Comparison of ENCODE assay signal across 9 cellular contexts in genomic region chr12:120474092-120474960, GRCh38. TPM values are rescaled to one million over a fixed set of nuclear protein-coding genes. Genes with fewer than 3 reads are reported as not detected.
A peak's percentile ranks its signal among the peaks of the same experiment; 100 is the strongest.
DNase-seq lines count a peak whose midpoint lies in the region; ATAC-seq and TF ChIP-seq lines count a peak whose summit lies in the region.
"Had no signal": no experiment of that assay in that cellular context is flagged by ENCODE, and none has a peak within 500 bp of the region (broad histone marks: within the 10 kb centered on the region; RNA-seq: fewer than 3 reads in every experiment).

No MANE protein-coding gene starts in this region.

- H3K27me3 ChIP-seq in MG63 (no peaks in the 10 kb centered on the region), mesendoderm (ENCODE audit: insufficient read depth, low read length, poor library complexity) (no peaks in the 10 kb centered on the region), SJCRH30 (no peaks in the 10 kb centered on the region), HAP-1 (ENCODE audit: low read depth) (no peaks in the 10 kb centered on the region)

- CTCF ChIA-PET in MCF 10A (lab: Yijun Ruan, JAX): interaction anchor here (0.6 to 1.3 kb wide), 15 partner anchors 8 to 1750 kb away, joined by 3 to 7 read pairs (median 4); no protein-coding TSS in a partner anchor

- no peak overlapping the region for H3K9ac ChIP-seq in mesendoderm (ENCODE audit: low read length)

- H3K23ac ChIP-seq in mesendoderm (ENCODE audit: low read length): no peak overlapping the region

- no peaks in the 10 kb centered on the region; the same call in 1 of the 2 replicates for H3K36me3 ChIP-seq in MG63
- no peaks in the 10 kb centered on the region for H3K36me3 ChIP-seq in mesendoderm (ENCODE audit: control insufficient read depth, insufficient read depth, low read length)
- H3K36me3 ChIP-seq in SJCRH30: no peaks in the 10 kb centered on the region
- H3K36me3 ChIP-seq in HAP-1 (replicated peaks): no peaks in the 10 kb centered on the region

- H3K18ac ChIP-seq in mesendoderm (ENCODE audit: low read length): no peak overlapping the region

- H3K9me3 Mint-ChIP-seq in MCF 10A (ENCODE audit: unreplicated experiment): no peaks in the 10 kb centered on the region
- H3K9me3 Mint-ChIP-seq: activated naive CD8-positive, alpha-beta T cell treated with anti-CD3 and anti-CD28 coated beads, Interleukin-2, amount 10 ng/mL, durations not matched to agents 7 days and 5 days had no signal

- H3K79me1 ChIP-seq in mesendoderm (ENCODE audit: low read length): no peaks in the 10 kb centered on the region

- in situ Hi-C loops in HAP-1 (cut with MboI; ENCODE audit: low sequenced_read_pairs): no loop called here

- no peak overlapping the region for H4K8ac ChIP-seq in mesendoderm (ENCODE audit: low read depth, low read length)

- no peak for ATAC-seq in HG03521 (IDR thresholded peaks at IDR 0.05; ENCODE audit: unreplicated experiment)

- no peak overlapping the region for H3K4me3 Mint-ChIP-seq in MCF 10A (ENCODE audit: unreplicated experiment)
- H3K4me3 Mint-ChIP-seq: activated naive CD8-positive, alpha-beta T cell treated with anti-CD3 and anti-CD28 coated beads, Interleukin-2, amount 10 ng/mL, durations not matched to agents 7 days and 5 days had no signal

- no peak overlapping the region for H2BK120ac ChIP-seq in mesendoderm (ENCODE audit: low read depth, low read length)

- no peak overlapping the region for H3K56ac ChIP-seq in mesendoderm (ENCODE audit: low read length)

- no peaks in the 10 kb centered on the region for H3K27me3 Mint-ChIP-seq in MCF 10A (ENCODE audit: insufficient read depth, unreplicated experiment)
- H3K27me3 Mint-ChIP-seq: activated naive CD8-positive, alpha-beta T cell treated with anti-CD3 and anti-CD28 coated beads, Interleukin-2, amount 10 ng/mL, durations not matched to agents 7 days and 5 days had no signal

- peaks cover 7% of the 10 kb centered on the region for H3K4me1 Mint-ChIP-seq in MCF 10A (ENCODE audit: insufficient read depth, unreplicated experiment)

- H3K79me2 ChIP-seq in mesendoderm (ENCODE audit: control insufficient read depth, insufficient read depth, low read length): peaks cover 1% of the 10 kb centered on the region

- intact Hi-C loops in MCF 10A (cut with micrococcal nuclease): no loop called here

- no CpG with 5 or more reads among the region's 7 CpGs for WGBS in mesendoderm (ENCODE audit: extremely low coverage, insufficient coverage, low lambda C conversion rate)

- no peak overlapping the region for H4K5ac ChIP-seq in mesendoderm (ENCODE audit: low read length)

- no TSS peak for BruUV-seq in MCF 10A (replicated peaks; lab: Mats Ljungman, UMichigan)

- H3K4me1 ChIP-seq in mesendoderm (ENCODE audit: control insufficient read depth, low read depth, low read length) (no peaks in the 10 kb centered on the region), SJCRH30 (no peaks in the 10 kb centered on the region), HAP-1 (peaks cover 5% of the 10 kb centered on the region; the same call in 1 of the 2 replicates)

- H3K9me3 ChIP-seq in MG63: no peaks in the 10 kb centered on the region
- H3K9me3 ChIP-seq in SJCRH30 (replicated peaks): no peaks in the 10 kb centered on the region
- no peaks in the 10 kb centered on the region for H3K9me3 ChIP-seq in HAP-1

- H3K36me3 Mint-ChIP-seq in MCF 10A (ENCODE audit: insufficient read depth, unreplicated experiment): peaks cover 7% of the 10 kb centered on the region

- POLR2A ChIA-PET in MCF 10A (lab: Yijun Ruan, JAX): interaction anchor here (0.6 to 2.9 kb wide), 7 partner anchors 12 to 1621 kb away, joined by 3 to 17 read pairs (median 4); partner anchors contain the start of genes DYNLL1, GATC, POP5 and RPLP0

- no peak overlapping the region for H3K4ac ChIP-seq in mesendoderm (ENCODE audit: low read depth, low read length)

- H3K27ac Mint-ChIP-seq in MCF 10A (ENCODE audit: low read depth, unreplicated experiment): no peak overlapping the region
- H3K27ac Mint-ChIP-seq: activated naive CD8-positive, alpha-beta T cell treated with anti-CD3 and anti-CD28 coated beads, Interleukin-2, amount 10 ng/mL, durations not matched to agents 7 days and 5 days had no signal

- no peak for TF ChIP-seq CTCF in MCF 10A (IDR thresholded peaks at IDR 0.05; ENCODE audit: unreplicated experiment)

- no peak overlapping the region for H2AK5ac ChIP-seq in mesendoderm (ENCODE audit: low read length)

- H3K4me2 ChIP-seq in mesendoderm (ENCODE audit: low read length): no peak overlapping the region

- DNase-seq in CD1c-positive myeloid dendritic cell (ENCODE audit: extremely low spot score) (peak; percentile 93), MG63 (peak; percentile 89), MCF 10A (ENCODE audit: unreplicated experiment) (peak; percentile 75), mesendoderm (peak; percentile 82), SJCRH30 (no peak), HAP-1 (ENCODE audit: low spot score in 2 of 2) (no peak), ecto neural progenitor cell (ENCODE audit: low spot score) (no peak)
- DNase-seq: activated naive CD8-positive, alpha-beta T cell treated with anti-CD3 and anti-CD28 coated beads, Interleukin-2, amount 10 ng/mL, durations not matched to agents 7 days and 5 days had no signal

- no peak overlapping the region for H2BK15ac ChIP-seq in mesendoderm (replicated peaks; ENCODE audit: low read depth)

- H3K4me3 ChIP-seq in MG63: no peak overlapping the region
- H3K4me3 ChIP-seq in mesendoderm (ENCODE audit: low read length): no peak overlapping the region
- no peak overlapping the region for H3K4me3 ChIP-seq in SJCRH30
- no peak overlapping the region for H3K4me3 ChIP-seq in HAP-1

- no peak overlapping the region for H2BK5ac ChIP-seq in mesendoderm (ENCODE audit: low read length)

- H3K27ac ChIP-seq in mesendoderm (ENCODE audit: low read depth, low read length) (no peak overlapping the region), SJCRH30 (no peak overlapping the region)

RNA-seq across cellular contexts. Expression of gene SRSF9, which starts 4.8 kb away (rescaled TPM):
- total RNA-seq in MG63 (2014; rRNA removed; shearing (Covaris generic); ENCODE audit: low replicate concordance): 332 and 366 TPM in 2 replicates
- total RNA-seq in MCF 10A (2022): 192 and 193 TPM in 2 replicates
- 267 TPM for polyA plus RNA-seq in mesendoderm (2013, experiment 1 of 2)
- polyA plus RNA-seq in mesendoderm (2013, experiment 2 of 2): 263 TPM
- total RNA-seq in SJCRH30 (2014; rRNA removed; shearing (Covaris generic)): 120 and 136 TPM in 2 replicates

RNA-seq across cellular contexts. Expression of gene DYNLL1, which starts 21.6 kb away (rescaled TPM):
- total RNA-seq in MG63 (2014; rRNA removed; shearing (Covaris generic); ENCODE audit: low replicate concordance): 472 and 685 TPM in 2 replicates
- 247 and 351 TPM in 2 replicates for total RNA-seq in MCF 10A (2022)
- polyA plus RNA-seq in mesendoderm (2013, experiment 1 of 2): 544 TPM
- polyA plus RNA-seq in mesendoderm (2013, experiment 2 of 2): 543 TPM
- total RNA-seq in SJCRH30 (2014; rRNA removed; shearing (Covaris generic)): 446 and 452 TPM in 2 replicates

RNA-seq across cellular contexts. Expression of gene GATC, which starts 28.1 kb away (rescaled TPM):
- 14.8 and 15.5 TPM in 2 replicates for total RNA-seq in MG63 (2014; rRNA removed; shearing (Covaris generic); ENCODE audit: low replicate concordance)
- total RNA-seq in MCF 10A (2022): 29.7 and 32.1 TPM in 2 replicates
- polyA plus RNA-seq in mesendoderm (2013, experiment 1 of 2): 21.1 TPM
- polyA plus RNA-seq in mesendoderm (2013, experiment 2 of 2): 21.0 TPM
- total RNA-seq in SJCRH30 (2014; rRNA removed; shearing (Covaris generic)): 29.8 and 31.4 TPM in 2 replicates

RNA-seq across cellular contexts. Expression of gene TRIAP1, which starts 28.1 kb away (rescaled TPM):
- 40.3 and 41.4 TPM in 2 replicates for total RNA-seq in MG63 (2014; rRNA removed; shearing (Covaris generic); ENCODE audit: low replicate concordance)
- 48.4 and 50.2 TPM in 2 replicates for total RNA-seq in MCF 10A (2022)
- polyA plus RNA-seq in mesendoderm (2013, experiment 1 of 2): 86.2 TPM
- 85.3 TPM for polyA plus RNA-seq in mesendoderm (2013, experiment 2 of 2)
- 43.4 and 45.5 TPM in 2 replicates for total RNA-seq in SJCRH30 (2014; rRNA removed; shearing (Covaris generic))

RNA-seq across cellular contexts. Expression of gene COX6A1, which starts 36.4 kb away (rescaled TPM):
- 359 and 816 TPM in 2 replicates for total RNA-seq in MG63 (2014; rRNA removed; shearing (Covaris generic); ENCODE audit: low replicate concordance)
- total RNA-seq in MCF 10A (2022): 475 and 518 TPM in 2 replicates
- 833 TPM for polyA plus RNA-seq in mesendoderm (2013, experiment 1 of 2)
- polyA plus RNA-seq in mesendoderm (2013, experiment 2 of 2): 817 TPM
- 423 and 488 TPM in 2 replicates for total RNA-seq in SJCRH30 (2014; rRNA removed; shearing (Covaris generic))

Comparison
In these comparisons a context has a peak if more than half of its experiments do, and no peak if none do; other contexts are left out.
1. DNase-seq: peak in CD1c-positive myeloid dendritic cell (single experiment), MG63 (single experiment), MCF 10A (single experiment) and mesendoderm (single experiment); none in SJCRH30 (0 of 2), HAP-1 (0 of 2) and ecto neural progenitor cell (single experiment).